Comparison of ENCODE assay signal across 1 cellular context in the genomic region with DNA sequence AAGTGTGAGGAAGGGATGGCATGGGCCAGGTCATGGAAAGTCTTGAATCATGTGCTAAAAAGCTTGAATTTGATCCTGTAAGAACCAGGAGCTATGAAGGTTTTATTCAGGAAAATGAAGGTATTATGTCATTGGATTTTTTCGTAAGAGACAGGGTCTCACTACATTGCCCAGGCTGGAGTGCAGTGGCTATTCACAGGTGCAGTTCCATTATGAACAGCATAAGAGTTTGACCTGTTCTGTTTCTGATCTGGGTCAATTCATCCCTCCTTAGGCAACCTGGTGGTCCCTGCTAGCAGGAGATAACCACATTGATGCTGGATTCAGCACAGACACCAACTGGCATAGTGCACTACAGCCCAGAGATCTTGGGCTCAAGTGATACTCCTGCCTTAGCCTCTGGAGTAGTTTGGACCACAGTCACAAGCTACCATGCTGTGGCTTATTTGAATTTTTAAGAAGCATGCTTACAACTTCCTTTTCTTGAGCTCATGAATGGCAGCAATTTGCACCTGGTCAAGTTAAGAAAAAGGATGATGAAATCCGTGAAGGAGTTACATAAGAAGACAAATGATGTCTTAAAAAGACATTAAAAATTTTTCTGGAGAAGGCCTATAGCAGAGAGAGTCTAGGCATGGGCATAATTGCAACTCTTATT.
TF ChIP-seq lines count a peak whose summit lies in the region.

No MANE protein-coding gene starts in this region.

TF ChIP-seq in HepG2, 621 proteins besides CTCF, POLR2A, EP300 and RAD21:
- TF ChIP-seq, protein P1, sequence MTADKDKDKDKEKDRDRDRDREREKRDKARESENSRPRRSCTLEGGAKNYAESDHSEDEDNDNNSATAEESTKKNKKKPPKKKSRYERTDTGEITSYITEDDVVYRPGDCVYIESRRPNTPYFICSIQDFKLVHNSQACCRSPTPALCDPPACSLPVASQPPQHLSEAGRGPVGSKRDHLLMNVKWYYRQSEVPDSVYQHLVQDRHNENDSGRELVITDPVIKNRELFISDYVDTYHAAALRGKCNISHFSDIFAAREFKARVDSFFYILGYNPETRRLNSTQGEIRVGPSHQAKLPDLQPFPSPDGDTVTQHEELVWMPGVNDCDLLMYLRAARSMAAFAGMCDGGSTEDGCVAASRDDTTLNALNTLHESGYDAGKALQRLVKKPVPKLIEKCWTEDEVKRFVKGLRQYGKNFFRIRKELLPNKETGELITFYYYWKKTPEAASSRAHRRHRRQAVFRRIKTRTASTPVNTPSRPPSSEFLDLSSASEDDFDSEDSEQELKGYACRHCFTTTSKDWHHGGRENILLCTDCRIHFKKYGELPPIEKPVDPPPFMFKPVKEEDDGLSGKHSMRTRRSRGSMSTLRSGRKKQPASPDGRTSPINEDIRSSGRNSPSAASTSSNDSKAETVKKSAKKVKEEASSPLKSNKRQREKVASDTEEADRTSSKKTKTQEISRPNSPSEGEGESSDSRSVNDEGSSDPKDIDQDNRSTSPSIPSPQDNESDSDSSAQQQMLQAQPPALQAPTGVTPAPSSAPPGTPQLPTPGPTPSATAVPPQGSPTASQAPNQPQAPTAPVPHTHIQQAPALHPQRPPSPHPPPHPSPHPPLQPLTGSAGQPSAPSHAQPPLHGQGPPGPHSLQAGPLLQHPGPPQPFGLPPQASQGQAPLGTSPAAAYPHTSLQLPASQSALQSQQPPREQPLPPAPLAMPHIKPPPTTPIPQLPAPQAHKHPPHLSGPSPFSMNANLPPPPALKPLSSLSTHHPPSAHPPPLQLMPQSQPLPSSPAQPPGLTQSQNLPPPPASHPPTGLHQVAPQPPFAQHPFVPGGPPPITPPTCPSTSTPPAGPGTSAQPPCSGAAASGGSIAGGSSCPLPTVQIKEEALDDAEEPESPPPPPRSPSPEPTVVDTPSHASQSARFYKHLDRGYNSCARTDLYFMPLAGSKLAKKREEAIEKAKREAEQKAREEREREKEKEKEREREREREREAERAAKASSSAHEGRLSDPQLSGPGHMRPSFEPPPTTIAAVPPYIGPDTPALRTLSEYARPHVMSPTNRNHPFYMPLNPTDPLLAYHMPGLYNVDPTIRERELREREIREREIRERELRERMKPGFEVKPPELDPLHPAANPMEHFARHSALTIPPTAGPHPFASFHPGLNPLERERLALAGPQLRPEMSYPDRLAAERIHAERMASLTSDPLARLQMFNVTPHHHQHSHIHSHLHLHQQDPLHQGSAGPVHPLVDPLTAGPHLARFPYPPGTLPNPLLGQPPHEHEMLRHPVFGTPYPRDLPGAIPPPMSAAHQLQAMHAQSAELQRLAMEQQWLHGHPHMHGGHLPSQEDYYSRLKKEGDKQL (CRISPR knock-in tag; IDR thresholded peaks at IDR 0.05; ENCODE audit: low read depth), result no peak
- TF ChIP-seq CEBPB (IDR thresholded peaks at IDR 0.05; ENCODE audit: borderline replicate concordance, low read depth, low read length), result 0 out of 2 replicates have a peak, but pooled peaks have one; percentile 5
